In genomic region chr1:16150508-16150907, GRCh38 we compare ENCODE assay signal across 12 cellular contexts. TPM values are rescaled to one million over a fixed set of nuclear protein-coding genes. Genes with fewer than 3 reads are reported as not detected.
DNase-seq lines count a peak whose midpoint lies in the region; ATAC-seq and TF ChIP-seq lines count a peak whose summit lies in the region.
"Had no signal": no experiment of that assay in that cellular context is flagged by ENCODE, and none has a peak within 500 bp of the region (broad histone marks: within the 10 kb centered on the region; RNA-seq: fewer than 3 reads in every experiment).

No MANE protein-coding gene starts in this region.

- H3K4me1 ChIP-seq in A673 (ENCODE audit: insufficient read depth, low read length, poor library complexity, severe bottlenecking) (peaks cover 56% of the 10 kb centered on the region), PC-3 (ENCODE audit: insufficient read depth, low read length) (peaks cover 65% of the 10 kb centered on the region), esophagus (ENCODE audit: control insufficient read depth in 2 of 2, insufficient read depth in 2 of 2, low read length in 1 of 2) (peaks cover 14 to 20% of the 10 kb centered on the region in 2 donors), osteoblast (ENCODE audit: insufficient read depth, low read length) (peaks cover 82% of the 10 kb centered on the region)
- H3K4me1 ChIP-seq in naive thymus-derived CD4-positive, alpha-beta T cell (ENCODE audit: control insufficient read depth in 2 of 2, insufficient read depth in 2 of 2, low read length in 2 of 2): peaks cover 10 to 11% of the 10 kb centered on the region in 2 donors

- H2AFZ ChIP-seq in PC-3 (ENCODE audit: low read length) (no peak overlapping the region), osteoblast (ENCODE audit: low read length) (no peak overlapping the region)

- ATAC-seq in PC-3: no peak
- no peak for ATAC-seq in naive thymus-derived CD4-positive, alpha-beta T cell
- ATAC-seq in activated naive CD8-positive, alpha-beta T cell treated with anti-CD3 and anti-CD28 coated beads, Interleukin-2, amount 50 U/mL, for 24 hours: no peak
- ATAC-seq: body of pancreas had no signal

- POLR2A ChIA-PET in A673 (lab: Charles Lee; ENCODE audit: low non-redundant PET): no interaction called here
- POLR2A ChIA-PET in PC-3 (lab: Charles Lee; ENCODE audit: unreplicated experiment): interaction anchor here (0.5 kb wide), 1 partner anchor 33 kb away, joined by 3 read pairs; no protein-coding TSS in a partner anchor
- POLR2A ChIA-PET in naive thymus-derived CD4-positive, alpha-beta T cell (lab: Charles Lee): interaction anchor here (0.6 to 1.3 kb wide), 2 partner anchors 12 to 20 kb away, joined by 3 read pairs; no protein-coding TSS in a partner anchor

- BruUV-seq in A673 (replicated peaks; lab: Mats Ljungman, UMichigan) (no TSS peak), PC-3 (replicated peaks; lab: Mats Ljungman, UMichigan) (no TSS peak)

- H3K9me3 Mint-ChIP-seq in naive thymus-derived CD4-positive, alpha-beta T cell: no peaks in the 10 kb centered on the region
- no peaks in the 10 kb centered on the region for H3K9me3 Mint-ChIP-seq in activated naive CD8-positive, alpha-beta T cell treated with anti-CD3 and anti-CD28 coated beads, Interleukin-2, amount 50 U/mL, for 24 hours

- H3K4me1 Mint-ChIP-seq in naive thymus-derived CD4-positive, alpha-beta T cell: peaks cover 4 to 31% (median 16%) of the 10 kb centered on the region in 7 donors
- H3K4me1 Mint-ChIP-seq in activated naive CD8-positive, alpha-beta T cell treated with anti-CD3 and anti-CD28 coated beads, Interleukin-2, amount 50 U/mL, for 24 hours: peaks cover 14% of the 10 kb centered on the region

- H3K27me3 Mint-ChIP-seq in naive thymus-derived CD4-positive, alpha-beta T cell: peaks cover 0 to 29% (median 3%) of the 10 kb centered on the region in 5 donors
- H3K27me3 Mint-ChIP-seq in activated naive CD8-positive, alpha-beta T cell treated with anti-CD3 and anti-CD28 coated beads, Interleukin-2, amount 50 U/mL, for 24 hours: peaks cover 18% of the 10 kb centered on the region

- no peak for DNase-seq in A673 (ENCODE audit: low spot score)
- no peak for DNase-seq in PC-3
- peak; percentile 10 for DNase-seq in osteoblast (ENCODE audit: insufficient read length, low spot score, missing footprints)
- DNase-seq in NCI-H1436 (lab: John Stamatoyannopoulos, UW): no peak
- no peak for DNase-seq in naive thymus-derived CD4-positive, alpha-beta T cell
- DNase-seq in NCI-H774 (lab: John Stamatoyannopoulos, UW): no peak
- no peak for DNase-seq in activated naive CD8-positive, alpha-beta T cell treated with anti-CD3 and anti-CD28 coated beads, Interleukin-2, amount 50 U/mL, for 24 hours
- DNase-seq: activated gamma-delta T cell treated with Interleukin-2 at 50 U/mL for 16 hours; body of pancreas; NCI-H226; stimulated activated CD4-positive, alpha-beta T cell treated with anti-CD3 and anti-CD28 coated beads, Interleukin-4, amount 100 ng/mL, for 24 hours had no signal

- TF ChIP-seq CTCF in A673 (conservative IDR thresholded peaks at IDR 0.05; ENCODE audit: low read depth, low read length) (no peak), PC-3 (conservative IDR thresholded peaks at IDR 0.05; ENCODE audit: low read depth, low read length) (no peak), osteoblast (IDR thresholded peaks at IDR 0.05; ENCODE audit: extremely low read depth, low read depth, low read length) (no peak)

- H3K27me3 ChIP-seq in A673 (replicated peaks; ENCODE audit: insufficient read depth, low read depth, low read length, poor library complexity): no peaks in the 10 kb centered on the region
- no peaks in the 10 kb centered on the region for H3K27me3 ChIP-seq in PC-3 (ENCODE audit: low read length)
- no peaks in the 10 kb centered on the region for H3K27me3 ChIP-seq in esophagus (ENCODE audit: control insufficient read depth in 1 of 2, insufficient read depth in 2 of 2, low read length in 2 of 2)
- H3K27me3 ChIP-seq in osteoblast (ENCODE audit: insufficient read depth, low read length): no peaks in the 10 kb centered on the region
- H3K27me3 ChIP-seq in naive thymus-derived CD4-positive, alpha-beta T cell (ENCODE audit: control insufficient read depth in 2 of 2, insufficient read depth in 2 of 2, low read length in 2 of 2): no peaks in the 10 kb centered on the region
- H3K27me3 ChIP-seq: body of pancreas had no signal

- H3K4me3 Mint-ChIP-seq in naive thymus-derived CD4-positive, alpha-beta T cell: peak overlapping the region in 1 of 10 donors; percentile 29
- H3K4me3 Mint-ChIP-seq in activated naive CD8-positive, alpha-beta T cell treated with anti-CD3 and anti-CD28 coated beads, Interleukin-2, amount 50 U/mL, for 24 hours: no peak overlapping the region

- H3K9me3 ChIP-seq in A673 (ENCODE audit: low read depth, low read length, poor library complexity, severe bottlenecking) (no peaks in the 10 kb centered on the region), PC-3 (ENCODE audit: low read length) (no peaks in the 10 kb centered on the region), esophagus (ENCODE audit: control insufficient read depth in 2 of 2, insufficient read depth in 1 of 2, low read depth in 1 of 2, low read length in 1 of 2) (no peaks in the 10 kb centered on the region), osteoblast (ENCODE audit: low read depth, low read length) (no peaks in the 10 kb centered on the region)
- H3K9me3 ChIP-seq in naive thymus-derived CD4-positive, alpha-beta T cell (ENCODE audit: control insufficient read depth in 2 of 3, low read length in 3 of 3): no peaks in the 10 kb centered on the region
- H3K9me3 ChIP-seq: body of pancreas had no signal

- peaks cover 100% of the 10 kb centered on the region for H3K79me2 ChIP-seq in PC-3 (ENCODE audit: low read length)
- H3K79me2 ChIP-seq in osteoblast (ENCODE audit: insufficient read depth, low read length): peaks cover 85% of the 10 kb centered on the region

- H3F3A ChIP-seq in PC-3 (ENCODE audit: low read length, unreplicated experiment): peaks cover 30% of the 10 kb centered on the region

- H3K27ac ChIP-seq in A673 (ENCODE audit: low read depth, low read length, poor library complexity, severe bottlenecking) (peak overlapping the region; percentile 95), PC-3 (ENCODE audit: low read length) (peak overlapping the region; percentile 52), esophagus (ENCODE audit: low read depth in 2 of 2, low read length in 1 of 2) (peak overlapping the region; percentile 33 to 94), osteoblast (ENCODE audit: low read depth, low read length) (peak overlapping the region; percentile 62)
- H3K27ac ChIP-seq in naive thymus-derived CD4-positive, alpha-beta T cell (ENCODE audit: low read depth, low read length): no peak overlapping the region

- H3K36me3 Mint-ChIP-seq in naive thymus-derived CD4-positive, alpha-beta T cell: peaks cover 0 to 4% (median 0%) of the 10 kb centered on the region in 5 donors
- H3K36me3 Mint-ChIP-seq in activated naive CD8-positive, alpha-beta T cell treated with anti-CD3 and anti-CD28 coated beads, Interleukin-2, amount 50 U/mL, for 24 hours (ENCODE audit: low read depth): no peaks in the 10 kb centered on the region

- H4K20me1 ChIP-seq in PC-3 (ENCODE audit: low read length) (peaks cover 71% of the 10 kb centered on the region), osteoblast (ENCODE audit: insufficient read depth, low read length) (peaks cover 21% of the 10 kb centered on the region)

- peaks cover 42% of the 10 kb centered on the region for H3K36me3 ChIP-seq in A673 (ENCODE audit: insufficient read depth, low read length, poor library complexity, severe bottlenecking)
- peaks cover 79% of the 10 kb centered on the region for H3K36me3 ChIP-seq in PC-3 (ENCODE audit: low read depth, low read length)
- peaks cover 10 to 25% of the 10 kb centered on the region in 2 donors for H3K36me3 ChIP-seq in esophagus (ENCODE audit: control insufficient read depth in 2 of 2, insufficient read depth in 2 of 2, low read length in 1 of 2)
- H3K36me3 ChIP-seq in osteoblast (ENCODE audit: insufficient read depth, low read length): peaks cover 41% of the 10 kb centered on the region
- no peaks in the 10 kb centered on the region for H3K36me3 ChIP-seq in naive thymus-derived CD4-positive, alpha-beta T cell (ENCODE audit: control insufficient read depth in 2 of 3, insufficient read depth in 3 of 3, low read length in 3 of 3)

- H3K4me2 ChIP-seq in PC-3 (ENCODE audit: low read length) (peak overlapping the region; percentile 96), osteoblast (ENCODE audit: insufficient read depth, low read length) (peak overlapping the region; percentile 89)

- no peak overlapping the region for H3K27ac Mint-ChIP-seq in naive thymus-derived CD4-positive, alpha-beta T cell
- no peak overlapping the region for H3K27ac Mint-ChIP-seq in activated naive CD8-positive, alpha-beta T cell treated with anti-CD3 and anti-CD28 coated beads, Interleukin-2, amount 50 U/mL, for 24 hours

- 75 to 78% methylated on average over 6 of the region's 6 CpGs for WGBS in esophagus, 2 donors

- no peaks in the 10 kb centered on the region for H3K9me2 ChIP-seq in PC-3 (replicated peaks; ENCODE audit: low read length)

- H3K9ac ChIP-seq in PC-3 (ENCODE audit: low read length): peak overlapping the region; percentile 93

- intact Hi-C loops in A673 (cut with micrococcal nuclease; ENCODE audit: unreplicated experiment) (no loop called here), PC-3 (cut with micrococcal nuclease) (no loop called here)
- intact Hi-C loops in naive thymus-derived CD4-positive, alpha-beta T cell (cut with micrococcal nuclease): no loop called here

- CTCF ChIA-PET in A673 (lab: Charles Lee) (no interaction called here), PC-3 (lab: Charles Lee) (no interaction called here)
- CTCF ChIA-PET in naive thymus-derived CD4-positive, alpha-beta T cell (lab: Charles Lee): interaction anchor here (1.3 to 1.4 kb wide), 2 partner anchors 69 to 71 kb away, joined by 4 to 9 read pairs; no protein-coding TSS in a partner anchor

- no peak overlapping the region for H3K4me3 ChIP-seq in A673 (ENCODE audit: low read depth, low read length, poor library complexity, severe bottlenecking)
- H3K4me3 ChIP-seq in PC-3 (ENCODE audit: low read length): peak overlapping the region; percentile 83
- peak overlapping the region; percentile 36 to 72 for H3K4me3 ChIP-seq in esophagus (ENCODE audit: low read depth in 1 of 2, low read length in 2 of 2)
- peak overlapping the region; percentile 29 for H3K4me3 ChIP-seq in osteoblast (ENCODE audit: insufficient read depth, low read length)
- H3K4me3 ChIP-seq in naive thymus-derived CD4-positive, alpha-beta T cell (ENCODE audit: low read length): no peak overlapping the region
- H3K4me3 ChIP-seq: body of pancreas had no signal

RNA-seq across cellular contexts. Expression of gene EPHA2, which starts 5.4 kb away (rescaled TPM):
- total RNA-seq in A673 (2021): 70.5 and 91.6 TPM in 2 replicates
- 459 and 567 TPM in 2 replicates for total RNA-seq in PC-3 (2014; rRNA removed)
- polyA plus RNA-seq in esophagus: 100 to 1,000 TPM; 111 to 133 TPM
- 13.3 and 21.0 TPM in 2 replicates for total RNA-seq in osteoblast
- under 1 TPM in 2 of 5 experiments, not detected in 3; 0.59 to 0.61 TPM for total RNA-seq in naive thymus-derived CD4-positive, alpha-beta T cell
- under 1 TPM in 1 of 2 donors, not detected in 1; 0.30 TPM for polyA plus RNA-seq in naive thymus-derived CD4-positive, alpha-beta T cell

Comparison
In these comparisons a context has a peak if more than half of its experiments do, and no peak if none do; other contexts are left out.
1. H3K4me3 ChIP-seq: peak in PC-3 (single experiment), esophagus (2 of 2) and osteoblast (single experiment); none in A673 (single experiment) and naive thymus-derived CD4-positive, alpha-beta T cell (single experiment).